In the genomic region with DNA sequence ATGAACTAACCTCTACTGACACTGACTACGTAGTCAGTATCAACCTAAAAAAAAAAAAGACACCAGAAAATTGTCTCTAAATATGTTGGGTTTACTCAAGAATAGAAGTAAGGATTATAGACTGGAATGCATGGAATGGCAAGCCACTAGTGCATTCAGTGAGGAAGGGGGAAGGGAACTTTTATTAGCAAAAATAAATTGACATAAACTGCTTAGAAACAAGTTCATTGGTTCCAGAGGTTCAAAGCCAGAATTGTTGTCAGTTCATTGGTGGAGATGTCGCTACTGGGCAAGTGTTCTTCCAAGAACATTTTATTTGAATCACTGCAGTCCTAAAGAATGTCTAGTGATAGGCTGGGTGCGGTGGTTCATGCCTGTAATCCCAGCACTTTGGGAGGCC, we compare ENCODE assay signal across 15 cellular contexts. TPM values are rescaled to one million over a fixed set of nuclear protein-coding genes. Genes with fewer than 3 reads are reported as not detected.
DNase-seq lines count a peak whose midpoint lies in the region; ATAC-seq and TF ChIP-seq lines count a peak whose summit lies in the region.
"Had no signal": no experiment of that assay in that cellular context is flagged by ENCODE, and none has a peak within 500 bp of the region (broad histone marks: within the 10 kb centered on the region; RNA-seq: fewer than 3 reads in every experiment).

No MANE protein-coding gene starts in this region.

- no peak overlapping the region for H3K27ac ChIP-seq in lower lobe of right lung

- DNase-seq in EH (ENCODE audit: low read depth) = peak; percentile 40
- DNase-seq in amniotic epithelial cell (ENCODE audit: low read depth) = peak; percentile 28
- DNase-seq in iris pigment epithelial cell (ENCODE audit: low read depth) = peak; percentile 52
- peak; percentile 82 for DNase-seq in retinal pigment epithelial cell (ENCODE audit: low read depth)
- no peak for DNase-seq in AML-193 (lab: John Stamatoyannopoulos, UW)
- no peak for DNase-seq in lower lobe of right lung
- no peak for DNase-seq in stimulated activated naive CD8-positive, alpha-beta T cell treated with anti-CD3 and anti-CD28 coated beads, Interleukin-15, Interleukin-2, amounts not matched to agents 100 U/mL and 50 U/mL, for 24 hours
- DNase-seq: 8988T; C1 segment of cervical spinal cord; CD4-positive, alpha-beta T cell; DMS79 treated with DMSO at 0.1 percent for 48 hours; GDM1; GOT3; H9 had no signal

- no peak for ATAC-seq in lower lobe of right lung
- ATAC-seq in stimulated activated naive CD8-positive, alpha-beta T cell treated with anti-CD3 and anti-CD28 coated beads, Interleukin-15, Interleukin-2, amounts not matched to agents 100 U/mL and 50 U/mL, for 24 hours = no peak
- ATAC-seq: HepG2 had no signal

- H3K4me3 ChIP-seq in retinal pigment epithelial cell (ENCODE audit: low read length) (no peak overlapping the region), lower lobe of right lung (no peak overlapping the region)

- peaks cover 7% of the 10 kb centered on the region for H3K4me1 ChIP-seq in lower lobe of right lung

- H3K27me3 ChIP-seq in lower lobe of right lung (ENCODE audit: low read depth) = no peaks in the 10 kb centered on the region

- intact Hi-C loops in lower lobe of right lung (cut with DNase I) = no loop called here

- TF ChIP-seq CTCF in retinal pigment epithelial cell (conservative IDR thresholded peaks at IDR 0.05; ENCODE audit: low read depth, low read length) = no peak
- TF ChIP-seq CTCF in lower lobe of right lung (IDR thresholded peaks at IDR 0.05) = no peak

- no peaks in the 10 kb centered on the region for H3K9me3 ChIP-seq in lower lobe of right lung

- H3K36me3 ChIP-seq in lower lobe of right lung = no peaks in the 10 kb centered on the region

RNA-seq across cellular contexts. Expression of a gene that starts 26.1 kb away (rescaled TPM):
- total RNA-seq in lower lobe of right lung = 63.7 TPM

Comparison
In these comparisons a context has a peak if more than half of its experiments do, and no peak if none do; other contexts are left out.
1. DNase-seq: peak in EH (single experiment), amniotic epithelial cell (single experiment), iris pigment epithelial cell (single experiment) and retinal pigment epithelial cell (single experiment); none in AML-193 (0 of 2), lower lobe of right lung (single experiment) and stimulated activated naive CD8-positive, alpha-beta T cell treated with anti-CD3 and anti-CD28 coated beads, Interleukin-15, Interleukin-2, amounts not matched to agents 100 U/mL and 50 U/mL, for 24 hours (single experiment).